8 cellular contexts compared by ENCODE assay signal in genomic region chr3:56917740-56918568, GRCh38.
DNase-seq lines count a peak whose midpoint lies in the region; ATAC-seq and TF ChIP-seq lines count a peak whose summit lies in the region.

No MANE protein-coding gene starts in this region.

- CTCF ChIA-PET in activated naive CD4-positive, alpha-beta T cell treated with anti-CD3 and anti-CD28 coated beads for 36 hours (lab: Charles Lee) = interaction anchor here (1.0 to 5.4 kb wide), 7 partner anchors 20 to 118 kb away, joined by 3 to 43 read pairs (median 14); partner anchors contain the start of gene ARHGEF3

- no peaks in the 10 kb centered on the region for H3K9me2 ChIP-seq in GM23338 (ENCODE audit: insufficient read depth)

- H3K4me3 Mint-ChIP-seq in GM23338 = no peak overlapping the region
- H3K4me3 Mint-ChIP-seq in activated naive CD4-positive, alpha-beta T cell treated with anti-CD3 and anti-CD28 coated beads for 36 hours = peak overlapping the region; percentile 40
- peak overlapping the region; percentile 80 for H3K4me3 Mint-ChIP-seq in stimulated activated effector memory CD8-positive, alpha-beta T cell treated with anti-CD3 and anti-CD28 coated beads, Interleukin-12 subunit alpha, Interleukin-12 subunit beta, amount 100 ng/mL, for 72 hours

- no peak overlapping the region for H3K4ac ChIP-seq in mesendoderm (ENCODE audit: low read depth, low read length)

- no peak overlapping the region for H3K9ac ChIP-seq in mesendoderm (ENCODE audit: low read length)

- H3K4me2 ChIP-seq in GM23338 (no peak overlapping the region), mesendoderm (ENCODE audit: low read length) (no peak overlapping the region)

- H3K36me3 ChIP-seq in GM23338 (ENCODE audit: insufficient read depth) (no peaks in the 10 kb centered on the region; the same call in 1 of the 2 replicates), mesendoderm (ENCODE audit: control insufficient read depth, insufficient read depth, low read length) (no peaks in the 10 kb centered on the region), breast epithelium (no peaks in the 10 kb centered on the region)

- H3K4me1 Mint-ChIP-seq in GM23338 = peaks cover 31% of the 10 kb centered on the region
- peaks cover 84% of the 10 kb centered on the region for H3K4me1 Mint-ChIP-seq in activated naive CD4-positive, alpha-beta T cell treated with anti-CD3 and anti-CD28 coated beads for 36 hours (ENCODE audit: low read depth)
- H3K4me1 Mint-ChIP-seq in stimulated activated effector memory CD8-positive, alpha-beta T cell treated with anti-CD3 and anti-CD28 coated beads, Interleukin-12 subunit alpha, Interleukin-12 subunit beta, amount 100 ng/mL, for 72 hours = peaks cover 82% of the 10 kb centered on the region

- H2AK5ac ChIP-seq in mesendoderm (ENCODE audit: low read length) = no peak overlapping the region

- intact Hi-C loops in activated naive CD4-positive, alpha-beta T cell treated with anti-CD3 and anti-CD28 coated beads for 36 hours (cut with micrococcal nuclease) = loop anchor here (1.0 to 5.0 kb wide), 7 partner anchors 12 to 361 kb away; partner anchors contain the start of genes APPL1 and CCDC66
- intact Hi-C loops in breast epithelium (cut with DNase I; ENCODE audit: low total_unique reads) = no loop called here

- no peak overlapping the region for H4K8ac ChIP-seq in mesendoderm (ENCODE audit: low read depth, low read length)

- H4K20me1 ChIP-seq in GM23338 (replicated peaks; ENCODE audit: insufficient read depth) = no peaks in the 10 kb centered on the region

- no peaks in the 10 kb centered on the region for H3K9me3 ChIP-seq in breast epithelium

- H2BK15ac ChIP-seq in mesendoderm (replicated peaks; ENCODE audit: low read depth) = no peak overlapping the region

- no peaks in the 10 kb centered on the region for H3K27me3 ChIP-seq in GM23338 (ENCODE audit: insufficient read depth)
- no peaks in the 10 kb centered on the region for H3K27me3 ChIP-seq in mesendoderm (ENCODE audit: insufficient read depth, low read length, poor library complexity)
- no peaks in the 10 kb centered on the region for H3K27me3 ChIP-seq in breast epithelium

- TF ChIP-seq POLR2A in GM18505 (IDR thresholded peaks at IDR 0.05; ENCODE audit: borderline replicate concordance, extremely low read depth, insufficient read depth, insufficient read length) (no peak), breast epithelium (IDR thresholded peaks at IDR 0.05) (no peak)

- TF ChIP-seq CTCF in GM23338 (conservative IDR thresholded peaks at IDR 0.05; ENCODE audit: low read depth in 2 of 2) = no peak
- no peak for TF ChIP-seq CTCF in foreskin fibroblast (IDR thresholded peaks at IDR 0.05; ENCODE audit: low read depth, low read length)
- no peak for TF ChIP-seq CTCF in breast epithelium (IDR thresholded peaks at IDR 0.05)

- no peak overlapping the region for H3K27ac ChIP-seq in GM23338 (ENCODE audit: low read depth)
- H3K27ac ChIP-seq in mesendoderm (ENCODE audit: low read depth, low read length) = no peak overlapping the region
- H3K27ac ChIP-seq in breast epithelium = no peak overlapping the region

- peaks cover 28% of the 10 kb centered on the region for H3K4me1 ChIP-seq in GM23338 (ENCODE audit: insufficient read depth)
- H3K4me1 ChIP-seq in mesendoderm (ENCODE audit: control insufficient read depth, low read depth, low read length) = no peaks in the 10 kb centered on the region
- H3K4me1 ChIP-seq in breast epithelium = no peaks in the 10 kb centered on the region

- H3K9me3 Mint-ChIP-seq in GM23338 = no peaks in the 10 kb centered on the region
- no peaks in the 10 kb centered on the region for H3K9me3 Mint-ChIP-seq in activated naive CD4-positive, alpha-beta T cell treated with anti-CD3 and anti-CD28 coated beads for 36 hours
- H3K9me3 Mint-ChIP-seq in stimulated activated effector memory CD8-positive, alpha-beta T cell treated with anti-CD3 and anti-CD28 coated beads, Interleukin-12 subunit alpha, Interleukin-12 subunit beta, amount 100 ng/mL, for 72 hours = no peaks in the 10 kb centered on the region

- no peaks in the 10 kb centered on the region for H3K79me1 ChIP-seq in mesendoderm (ENCODE audit: low read length)

- no peak overlapping the region for H2AFZ ChIP-seq in GM23338

- H3K27ac Mint-ChIP-seq in GM23338 = peak overlapping the region; percentile 60; the same call in 1 of the 2 replicates
- peak overlapping the region; percentile 92 for H3K27ac Mint-ChIP-seq in activated naive CD4-positive, alpha-beta T cell treated with anti-CD3 and anti-CD28 coated beads for 36 hours
- peak overlapping the region; percentile 66 for H3K27ac Mint-ChIP-seq in stimulated activated effector memory CD8-positive, alpha-beta T cell treated with anti-CD3 and anti-CD28 coated beads, Interleukin-12 subunit alpha, Interleukin-12 subunit beta, amount 100 ng/mL, for 72 hours

- H3K4me3 ChIP-seq in GM23338 (no peak overlapping the region), mesendoderm (ENCODE audit: low read length) (no peak overlapping the region), foreskin fibroblast (ENCODE audit: low read depth in 1 of 2, low read length in 2 of 2) (no peak overlapping the region), breast epithelium (no peak overlapping the region)

- ATAC-seq in GM18505 (IDR thresholded peaks at IDR 0.05; ENCODE audit: unreplicated experiment) = peak; percentile 55
- ATAC-seq in GM23338 = no peak
- ATAC-seq in stimulated activated effector memory CD8-positive, alpha-beta T cell treated with anti-CD3 and anti-CD28 coated beads, Interleukin-12 subunit alpha, Interleukin-12 subunit beta, amount 100 ng/mL, for 72 hours = peak; percentile 49

- no peaks in the 10 kb centered on the region for H3F3A ChIP-seq in GM23338 (replicated peaks; ENCODE audit: low read depth)

- no peak overlapping the region for H3K18ac ChIP-seq in mesendoderm (ENCODE audit: low read length)

- H3K23ac ChIP-seq in mesendoderm (ENCODE audit: low read length) = no peak overlapping the region

- H2BK5ac ChIP-seq in mesendoderm (ENCODE audit: low read length) = no peak overlapping the region

- H3K36me3 Mint-ChIP-seq in GM23338 (ENCODE audit: low read depth) = no peaks in the 10 kb centered on the region
- no peaks in the 10 kb centered on the region for H3K36me3 Mint-ChIP-seq in activated naive CD4-positive, alpha-beta T cell treated with anti-CD3 and anti-CD28 coated beads for 36 hours (ENCODE audit: low read depth)
- no peaks in the 10 kb centered on the region for H3K36me3 Mint-ChIP-seq in stimulated activated effector memory CD8-positive, alpha-beta T cell treated with anti-CD3 and anti-CD28 coated beads, Interleukin-12 subunit alpha, Interleukin-12 subunit beta, amount 100 ng/mL, for 72 hours

- H3K56ac ChIP-seq in mesendoderm (ENCODE audit: low read length) = no peak overlapping the region

- DNase-seq in GM23338 (ENCODE audit: low spot score) = peak; percentile 38
- DNase-seq in NAMALWA (ENCODE audit: low spot score) = peak; percentile 89
- DNase-seq in activated naive CD4-positive, alpha-beta T cell treated with anti-CD3 and anti-CD28 coated beads for 36 hours = peak; percentile 82
- peak in 1 of 2 donors; percentile 80 for DNase-seq in stimulated activated effector memory CD8-positive, alpha-beta T cell treated with anti-CD3 and anti-CD28 coated beads, Interleukin-12 subunit alpha, Interleukin-12 subunit beta, amount 100 ng/mL, for 72 hours (ENCODE audit: low spot score in 2 of 2)
- DNase-seq in mesendoderm = no peak
- no peak for DNase-seq in foreskin fibroblast
- DNase-seq in breast epithelium (ENCODE audit: low spot score in 2 of 2) = no peak

- no peak overlapping the region for H2BK120ac ChIP-seq in mesendoderm (ENCODE audit: low read depth, low read length)

- no CpG with 5 or more reads among the region's 10 CpGs for WGBS in mesendoderm (ENCODE audit: extremely low coverage, insufficient coverage, low lambda C conversion rate)

- H3K79me2 ChIP-seq in GM23338 (replicated peaks; ENCODE audit: insufficient read depth) = no peaks in the 10 kb centered on the region
- no peaks in the 10 kb centered on the region for H3K79me2 ChIP-seq in mesendoderm (ENCODE audit: control insufficient read depth, insufficient read depth, low read length)

- peaks cover 6% of the 10 kb centered on the region for H3K27me3 Mint-ChIP-seq in GM23338 (ENCODE audit: insufficient read depth, low read depth, poor library complexity)
- no peaks in the 10 kb centered on the region for H3K27me3 Mint-ChIP-seq in activated naive CD4-positive, alpha-beta T cell treated with anti-CD3 and anti-CD28 coated beads for 36 hours (ENCODE audit: low read depth)

- no peak overlapping the region for H4K5ac ChIP-seq in mesendoderm (ENCODE audit: low read length)

TF ChIP-seq in GM23338, 12 proteins besides CTCF, POLR2A, EP300 and RAD21 (continues in another document):
- TF ChIP-seq NANOG (IDR thresholded peaks at IDR 0.05; ENCODE audit: borderline replicate concordance) (no peak), EZH2phosphoT487 (IDR thresholded peaks at IDR 0.05; ENCODE audit: unreplicated experiment) (no peak), STAT1 (IDR thresholded peaks at IDR 0.05; ENCODE audit: unreplicated experiment) (no peak)
- TF ChIP-seq, protein P1, sequence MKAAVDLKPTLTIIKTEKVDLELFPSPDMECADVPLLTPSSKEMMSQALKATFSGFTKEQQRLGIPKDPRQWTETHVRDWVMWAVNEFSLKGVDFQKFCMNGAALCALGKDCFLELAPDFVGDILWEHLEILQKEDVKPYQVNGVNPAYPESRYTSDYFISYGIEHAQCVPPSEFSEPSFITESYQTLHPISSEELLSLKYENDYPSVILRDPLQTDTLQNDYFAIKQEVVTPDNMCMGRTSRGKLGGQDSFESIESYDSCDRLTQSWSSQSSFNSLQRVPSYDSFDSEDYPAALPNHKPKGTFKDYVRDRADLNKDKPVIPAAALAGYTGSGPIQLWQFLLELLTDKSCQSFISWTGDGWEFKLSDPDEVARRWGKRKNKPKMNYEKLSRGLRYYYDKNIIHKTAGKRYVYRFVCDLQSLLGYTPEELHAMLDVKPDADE (IDR thresholded peaks at IDR 0.05) = no peak

Comparison
In these comparisons a context has a peak if more than half of its experiments do, and no peak if none do; other contexts are left out.
1. DNase-seq: peak in GM23338 (single experiment), NAMALWA (single experiment) and activated naive CD4-positive, alpha-beta T cell treated with anti-CD3 and anti-CD28 coated beads for 36 hours (single experiment); none in mesendoderm (single experiment), foreskin fibroblast (0 of 2) and breast epithelium (0 of 2).
2. Peak in every context shown above with its lines, with median percentiles within 50 percentile points of each other: H3K27ac Mint-ChIP-seq.